ENCODE assay signal across 9 cellular contexts in the genomic region with DNA sequence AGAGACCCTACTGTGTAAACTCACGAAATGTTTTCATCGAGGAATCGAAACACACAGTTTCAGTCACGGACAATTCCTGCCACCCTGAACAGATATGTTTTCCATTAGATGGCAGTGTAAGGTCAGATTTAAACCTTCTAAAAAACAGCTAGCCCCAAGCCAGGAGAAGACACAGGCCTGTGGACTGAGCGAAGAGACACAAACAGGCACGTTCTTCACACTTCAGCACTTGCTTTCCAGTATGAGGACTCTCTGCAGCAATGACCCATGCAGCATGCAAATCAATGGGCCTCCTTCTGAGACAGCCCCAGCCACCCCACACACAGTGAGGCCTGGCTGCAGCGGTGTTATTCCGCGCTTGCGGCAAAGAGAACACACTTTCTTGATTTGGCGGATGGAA. TPM values are rescaled to one million over a fixed set of nuclear protein-coding genes. Genes with fewer than 3 reads are reported as not detected.
DNase-seq lines count a peak whose midpoint lies in the region; ATAC-seq, FAIRE-seq and TF ChIP-seq lines count a peak whose summit lies in the region.
"Had no signal": no experiment of that assay in that cellular context is flagged by ENCODE, and none has a peak within 500 bp of the region (broad histone marks: within the 10 kb centered on the region; RNA-seq: fewer than 3 reads in every experiment).

No MANE protein-coding gene starts in this region.

- H3K79me2 ChIP-seq in GM23248 (ENCODE audit: insufficient read depth), result no peaks in the 10 kb centered on the region

- H3K27ac ChIP-seq in AG04450 (ENCODE audit: low read depth, low read length), result no peak overlapping the region
- H3K27ac ChIP-seq in GM23248, result no peak overlapping the region

- no peak overlapping the region for H2AFZ ChIP-seq in GM23248

- TF ChIP-seq CTCF in AG04450 (IDR thresholded peaks at IDR 0.05; ENCODE audit: low read depth, low read length), result peak; percentile 42

- H3K9me3 ChIP-seq in AG04450 (ENCODE audit: control insufficient read depth, insufficient read depth, low read length) (no peaks in the 10 kb centered on the region; the same call in 1 of the 2 replicates), GM23248 (ENCODE audit: low read depth) (no peaks in the 10 kb centered on the region)

- FAIRE-seq in urothelium cell line (lab: Jason Lieb, UNC), result no peak

- POLR2A ChIA-PET in AG04450 (lab: Yijun Ruan, JAX), result no interaction called here

- no peaks in the 10 kb centered on the region for H3K36me3 ChIP-seq in GM23248 (ENCODE audit: low read depth)

- peak; percentile 15 for DNase-seq in AG04450 (ENCODE audit: low read depth, low spot score)
- DNase-seq in GM23248, result peak; percentile 2
- peak; percentile 30 for DNase-seq in amniotic epithelial cell (ENCODE audit: low read depth)
- peak; percentile 22 for DNase-seq in iPS-NIHi11 (ENCODE audit: low spot score)
- no peak for DNase-seq in HK-2 (ENCODE audit: unreplicated experiment)
- no peak for DNase-seq in ecto neural progenitor cell (ENCODE audit: low spot score)
- DNase-seq in urothelium cell line (ENCODE audit: low spot score), result no peak
- DNase-seq: DMS79 treated with DMSO at 0.1 percent for 48 hours had no signal

- WGBS in GM23248 (ENCODE audit: low coverage in 1 of 2, low lambda C conversion rate in 2 of 2, missing lambda C conversion rate in 2 of 2), 2 experiments, result 89 to 95% methylated on average over 11 of the region's 11 CpGs

- H3K9me2 ChIP-seq in GM23248 (ENCODE audit: insufficient read depth), result no peaks in the 10 kb centered on the region

- H3K9ac ChIP-seq in GM23248, result no peak overlapping the region

- CTCF ChIA-PET in AG04450 (lab: Charles Lee), result interaction anchor here (0.7 to 1.6 kb wide), 14 partner anchors 28 to 811 kb away, joined by 3 to 11 read pairs (median 3); no protein-coding TSS in a partner anchor

- no peaks in the 10 kb centered on the region for H3K4me1 ChIP-seq in GM23248 (ENCODE audit: insufficient read depth)

- H3F3A ChIP-seq in GM23248 (ENCODE audit: insufficient read depth), result no peaks in the 10 kb centered on the region

- no peak overlapping the region for H3K4me3 ChIP-seq in AG04450 (ENCODE audit: low read depth, low read length)
- H3K4me3 ChIP-seq in GM23248, result no peak overlapping the region

- in situ Hi-C loops in GM23248 (cut with MboI), result no loop called here

- ATAC-seq in HG03439 (IDR thresholded peaks at IDR 0.05; ENCODE audit: unreplicated experiment), result no peak

- no peak overlapping the region for H3K4me2 ChIP-seq in GM23248 (ENCODE audit: unreplicated experiment)

- H4K20me1 ChIP-seq in GM23248 (ENCODE audit: insufficient read depth), result no peaks in the 10 kb centered on the region

- H3K27me3 ChIP-seq in AG04450 (ENCODE audit: control insufficient read depth, insufficient read depth, low read length) (no peaks in the 10 kb centered on the region), GM23248 (replicated peaks; ENCODE audit: insufficient read depth) (no peaks in the 10 kb centered on the region)

RNA-seq across cellular contexts. Expression of gene HUS1B, which starts 31.9 kb away (rescaled TPM):
- polyA plus RNA-seq in AG04450 (2011; rRNA removed), result 0.10 and 0.17 TPM in 2 replicates
- polyA minus RNA-seq in AG04450 (2011; rRNA and poly(A)+ RNA removed), result 0.46 and 1.2 TPM in 2 replicates
- 0.32 TPM in 1 of 2 replicates, not detected in the other for total RNA-seq in GM23248 (2014; rRNA removed; shearing (Covaris generic))
- polyA plus RNA-seq in GM23248 (2016; fragmentation: Nextera tagmentation; extraction: Ambion mirVana), result not detected in 2 replicates

Comparison
In these comparisons a context has a peak if more than half of its experiments do, and no peak if none do; other contexts are left out.
1. DNase-seq: peak in AG04450 (single experiment), GM23248 (single experiment), amniotic epithelial cell (single experiment) and iPS-NIHi11 (single experiment); none in HK-2 (single experiment), ecto neural progenitor cell (single experiment) and urothelium cell line (single experiment).